17 cellular contexts compared by ENCODE assay signal in genomic region chr4:106277140-106277680, GRCh38.
"Had no signal": no experiment of that assay in that cellular context is flagged by ENCODE, and none has a peak within 500 bp of the region (broad histone marks: within the 10 kb centered on the region; RNA-seq: fewer than 3 reads in every experiment).

No MANE protein-coding gene starts in this region.

- FAIRE-seq: keratinocyte had no signal

- H3K27ac ChIP-seq: ovary, psoas muscle, right atrium auricular region, suprapubic skin, tibial nerve had no signal

- H3K36me3 ChIP-seq: ovary had no signal

- H3K27me3 ChIP-seq: ovary, right atrium auricular region, suprapubic skin, tibial nerve had no signal

- H3K4me1 ChIP-seq: psoas muscle, right atrium auricular region, suprapubic skin had no signal

- DNase-seq: activated naive CD4-positive, alpha-beta T cell; activated naive CD8-positive, alpha-beta T cell treated with anti-CD3 and anti-CD28 coated beads for 36 hours; activated T-cell treated with anti-CD3 and anti-CD28 coated beads, Interleukin-2, amount 50 U/mL, for 1 hour; amniotic stem cell; caudate nucleus; effector CD8-positive, alpha-beta T cell; left colon; ovary; psoas muscle; stimulated activated CD4-positive, alpha-beta T cell treated with anti-CD3 and anti-CD28 coated beads, Interleukin-1b, Interleukin-23, amount 100 ng/mL, for 48 hours; stimulated activated naive CD8-positive, alpha-beta T cell treated with anti-CD3 and anti-CD28 coated beads, Interleukin-15, amount 100 ng/mL, for 72 hours; T-helper 1 cell; T-helper 9 cell had no signal

- H3K9me3 ChIP-seq: ovary, psoas muscle, right atrium auricular region, suprapubic skin, tibial nerve had no signal

- H3K4me3 ChIP-seq: ovary, psoas muscle, right atrium auricular region, suprapubic skin, tibial nerve had no signal
